8 cellular contexts compared by ENCODE assay signal in genomic region chr4:173494013-173494970, GRCh38. TPM values are rescaled to one million over a fixed set of nuclear protein-coding genes. Genes with fewer than 3 reads are reported as not detected.
DNase-seq lines count a peak whose midpoint lies in the region; ATAC-seq and TF ChIP-seq lines count a peak whose summit lies in the region.

No MANE protein-coding gene starts in this region.

- H3K9me3 ChIP-seq in vagina = no peaks in the 10 kb centered on the region

- intact Hi-C loops in vagina (cut with DNase I) = no loop called here

- H3K27ac Mint-ChIP-seq in osteocyte (ENCODE audit: unreplicated experiment) = no peak overlapping the region

- peak; percentile 97 for ATAC-seq in GM19351 (IDR thresholded peaks at IDR 0.05; ENCODE audit: unreplicated experiment)
- ATAC-seq in HG03378 (IDR thresholded peaks at IDR 0.05; ENCODE audit: unreplicated experiment) = peak; percentile 97
- peak; percentile 93 for ATAC-seq in foreskin keratinocyte

- H3K36me3 ChIP-seq in vagina = no peaks in the 10 kb centered on the region

- peak overlapping the region; percentile 26 for H3K4me3 ChIP-seq in vagina

- H3K4me1 Mint-ChIP-seq in osteocyte (ENCODE audit: unreplicated experiment) = peaks cover 21% of the 10 kb centered on the region

- no peak overlapping the region for H3K27ac ChIP-seq in foreskin keratinocyte
- no peak overlapping the region for H3K27ac ChIP-seq in vagina

- H3K4me3 Mint-ChIP-seq in osteocyte (ENCODE audit: unreplicated experiment) = peak overlapping the region; percentile 75

- no peaks in the 10 kb centered on the region for H3K36me3 Mint-ChIP-seq in osteocyte (ENCODE audit: unreplicated experiment)

- H3K4me1 ChIP-seq in foreskin keratinocyte = no peaks in the 10 kb centered on the region
- H3K4me1 ChIP-seq in vagina = peaks cover 7% of the 10 kb centered on the region

- TF ChIP-seq CTCF in foreskin keratinocyte (conservative IDR thresholded peaks at IDR 0.05) = peak; percentile 77
- TF ChIP-seq CTCF in osteocyte (IDR thresholded peaks at IDR 0.05) = peak; percentile 84
- peak; percentile 42 to 74 (median 54) for TF ChIP-seq CTCF in vagina (IDR thresholded peaks at IDR 0.05)

- H3K27me3 ChIP-seq in foreskin keratinocyte (peaks cover 7% of the 10 kb centered on the region), vagina (no peaks in the 10 kb centered on the region)

- H3K9me3 Mint-ChIP-seq in osteocyte (ENCODE audit: unreplicated experiment) = no peaks in the 10 kb centered on the region

- no peak for TF ChIP-seq POLR2A in vagina (IDR thresholded peaks at IDR 0.05)

- DNase-seq in COLO829 (ENCODE audit: low spot score) (peak; percentile 36), NOMO-1 treated with dmso at 0.1 percent for 144 hours (lab: John Stamatoyannopoulos, UW; ENCODE audit: unreplicated experiment) (peak; percentile 61), foreskin keratinocyte (peak; percentile 34 to 64), osteocyte (ENCODE audit: extremely low spot score, unreplicated experiment) (no peak), vagina (ENCODE audit: extremely low spot score in 2 of 2) (peak in 1 of 2 donors; percentile 80)
- peak; percentile 37 for DNase-seq in activated effector memory CD4-positive, alpha-beta T cell treated with Interleukin-2 at 50 U/mL for 16 hours

- peaks cover 38% of the 10 kb centered on the region for H3K27me3 Mint-ChIP-seq in osteocyte (ENCODE audit: unreplicated experiment)

RNA-seq across cellular contexts. Expression of gene HAND2, which starts 35.7 kb away (rescaled TPM):
- total RNA-seq in foreskin keratinocyte (not detected in 2 replicates), osteocyte (not detected in 2 replicates), vagina (26.0 TPM)
- not detected in 2 replicates for polyA plus RNA-seq in foreskin keratinocyte

Comparison
In these comparisons a context has a peak if more than half of its experiments do, and no peak if none do; other contexts are left out.
1. RNA of gene HAND2, which starts 35.7 kb away (total RNA-seq): 26.0 TPM in vagina (single experiment); not detected in foreskin keratinocyte and not detected in osteocyte; every median in the first group is over 10 times any median in the second.
2. Peak in every context shown above with its lines, with median percentiles within 50 percentile points of each other: ATAC-seq and CTCF ChIP-seq.